8 cellular contexts compared by ENCODE assay signal in genomic region chr2:23384551-23385349, GRCh38. TPM values are rescaled to one million over a fixed set of nuclear protein-coding genes. Genes with fewer than 3 reads are reported as not detected.
DNase-seq lines count a peak whose midpoint lies in the region; TF ChIP-seq lines count a peak whose summit lies in the region.

Gene KLHL29 (plus strand): TSS chr2:23385179. CDS start chr2:23562197, 177,018 bp downstream.

- H3K27me3 ChIP-seq in GM23248 (replicated peaks; ENCODE audit: insufficient read depth) (no peaks in the 10 kb centered on the region), spleen (replicated peaks in 1 of 7) (peaks cover 0 to 78% (median 34%) of the 10 kb centered on the region in 7 donors)

- peak; percentile 92 for DNase-seq in GM10248 (ENCODE audit: extremely low spot score)
- peak; percentile 90 for DNase-seq in GM23248
- DNase-seq in LoVo (ENCODE audit: low spot score), result peak; percentile 59
- peak; percentile 81 for DNase-seq in MCF 10A (ENCODE audit: unreplicated experiment)
- peak; percentile 87 for DNase-seq in iPS-NIHi7 (ENCODE audit: extremely low spot score)
- DNase-seq in spleen, result peak; percentile 90
- no peak for DNase-seq in NCI-H187 treated with DMSO at 0.1 percent for 48 hours (lab: John Stamatoyannopoulos, UW)

- H3K4me1 Mint-ChIP-seq in MCF 10A (ENCODE audit: insufficient read depth, unreplicated experiment), result peaks cover 30% of the 10 kb centered on the region

- CTCF ChIA-PET in GM10248 (lab: Yijun Ruan, JAX), result interaction anchor here (1.0 to 1.5 kb wide), 2 partner anchors 11 to 15 kb away, joined by 3 read pairs; no protein-coding TSS in a partner anchor
- CTCF ChIA-PET in MCF 10A (lab: Yijun Ruan, JAX), result interaction anchor here (1.3 kb wide), 1 partner anchor 20 kb away, joined by 3 read pairs; no protein-coding TSS in a partner anchor

- TF ChIP-seq POLR2A in spleen (IDR thresholded peaks at IDR 0.05), result peak in 1 of 3 donors; percentile 36

- peak within 1 kb of the TSS; percentile 84 for H3K4me3 Mint-ChIP-seq in MCF 10A (ENCODE audit: unreplicated experiment)

- in situ Hi-C loops in GM23248 (cut with MboI), result loop anchor here (25.0 kb wide), 1 partner anchor 378 kb away; no protein-coding TSS in a partner anchor

- H3K27ac ChIP-seq in GM23248, result peak within 1 kb of the TSS; percentile 44; the same call in 1 of the 2 replicates
- H3K27ac ChIP-seq in VCaP, result peak within 1 kb of the TSS; percentile 67
- peak within 1 kb of the TSS in 7 of 8 donors; percentile 51 to 76 (median 63) for H3K27ac ChIP-seq in spleen

- peaks cover 27% of the 10 kb centered on the region for H3K79me2 ChIP-seq in GM23248 (ENCODE audit: insufficient read depth)

- H3K9me3 Mint-ChIP-seq in MCF 10A (ENCODE audit: unreplicated experiment), result no peaks in the 10 kb centered on the region

- H3K36me3 Mint-ChIP-seq in MCF 10A (ENCODE audit: insufficient read depth, unreplicated experiment), result no peaks in the 10 kb centered on the region

- H3K4me3 ChIP-seq in GM23248 (peak within 1 kb of the TSS; percentile 81), spleen (peak within 1 kb of the TSS; percentile 49 to 83 (median 62))

- no peaks in the 10 kb centered on the region for H3K9me3 ChIP-seq in GM23248 (ENCODE audit: low read depth)
- H3K9me3 ChIP-seq in spleen, result no peaks in the 10 kb centered on the region

- peak within 1 kb of the TSS; percentile 69 for H3K9ac ChIP-seq in GM23248

- peaks cover 10% of the 10 kb centered on the region for H3K4me1 ChIP-seq in GM23248 (ENCODE audit: insufficient read depth)
- H3K4me1 ChIP-seq in spleen, result peaks cover 13 to 66% (median 37%) of the 10 kb centered on the region in 6 donors

- intact Hi-C loops in MCF 10A (cut with micrococcal nuclease) (loop anchor here (10.0 kb wide), 3 partner anchors 100 to 380 kb away; no protein-coding TSS in a partner anchor), spleen (cut with DNase I; ENCODE audit: low total_unique reads) (no loop called here)

- no peak for TF ChIP-seq CTCF in GM10248 (IDR thresholded peaks at IDR 0.05; ENCODE audit: control extremely low read depth, extremely low read depth, low read depth, missing control alignments)
- no peak for TF ChIP-seq CTCF in VCaP (conservative IDR thresholded peaks at IDR 0.05)
- no peak for TF ChIP-seq CTCF in MCF 10A (IDR thresholded peaks at IDR 0.05; ENCODE audit: unreplicated experiment)
- no peak for TF ChIP-seq CTCF in spleen (IDR thresholded peaks at IDR 0.05 in 8 of 11, conservative IDR thresholded peaks at IDR 0.05 in 3 of 11)

- H3K27me3 Mint-ChIP-seq in MCF 10A (ENCODE audit: insufficient read depth, unreplicated experiment), result no peaks in the 10 kb centered on the region

- POLR2A ChIA-PET in GM10248 (lab: Yijun Ruan, JAX) (no interaction called here), MCF 10A (lab: Yijun Ruan, JAX) (interaction anchor here (0.5 to 2.1 kb wide), 9 partner anchors 9 to 540 kb away, joined by 3 to 8 read pairs (median 3); no protein-coding TSS in a partner anchor)

- H2AFZ ChIP-seq in GM23248, result peak within 1 kb of the TSS; percentile 86

- H3K36me3 ChIP-seq in GM23248 (ENCODE audit: low read depth) (no peaks in the 10 kb centered on the region), spleen (no peaks in the 10 kb centered on the region)

- H3K9me2 ChIP-seq in GM23248 (ENCODE audit: insufficient read depth), result no peaks in the 10 kb centered on the region

- BruUV-seq in MCF 10A (replicated peaks; lab: Mats Ljungman, UMichigan), result no TSS peak

- WGBS in GM23248 (ENCODE audit: low coverage in 1 of 2, low lambda C conversion rate in 2 of 2, missing lambda C conversion rate in 2 of 2), 2 experiments, result 16% methylated on average over 37 to 44 of the region's 92 CpGs
- 8 to 29% (median 9%) methylated on average over 12 to 92 of the region's 92 CpGs for WGBS in spleen, 5 donors

- peak within 1 kb of the TSS; percentile 81 for H3K4me2 ChIP-seq in GM23248 (ENCODE audit: unreplicated experiment)

- H4K20me1 ChIP-seq in GM23248 (ENCODE audit: insufficient read depth), result 0 out of 2 replicates have a peak, but pooled peaks cover 4% of the 10 kb centered on the region

- no peaks in the 10 kb centered on the region for H3F3A ChIP-seq in GM23248 (ENCODE audit: insufficient read depth)

- peak within 1 kb of the TSS; percentile 83 for H3K27ac Mint-ChIP-seq in MCF 10A (ENCODE audit: low read depth, unreplicated experiment)

RNA-seq across cellular contexts. Expression of gene KLHL29, which starts in this region (rescaled TPM):
- 4.7 and 6.4 TPM in 2 replicates for total RNA-seq in GM23248 (2014; rRNA removed; shearing (Covaris generic))
- polyA plus RNA-seq in GM23248 (2016; fragmentation: Nextera tagmentation; extraction: Ambion mirVana), result 1.7 and 1.9 TPM in 2 replicates
- 36.3 and 43.1 TPM in 2 replicates for total RNA-seq in MCF 10A (2022)
- total RNA-seq in spleen, result 10 to 100 TPM in 5 of 7 donors, 1 to 10 TPM in 2; 7.5 to 30.5 (median 16.2) TPM
- polyA plus RNA-seq in spleen, result 1 to 10 TPM; 1.5 to 5.3 (median 2.0) TPM
